Comparison of ENCODE assay signal across 7 cellular contexts in the genomic region with DNA sequence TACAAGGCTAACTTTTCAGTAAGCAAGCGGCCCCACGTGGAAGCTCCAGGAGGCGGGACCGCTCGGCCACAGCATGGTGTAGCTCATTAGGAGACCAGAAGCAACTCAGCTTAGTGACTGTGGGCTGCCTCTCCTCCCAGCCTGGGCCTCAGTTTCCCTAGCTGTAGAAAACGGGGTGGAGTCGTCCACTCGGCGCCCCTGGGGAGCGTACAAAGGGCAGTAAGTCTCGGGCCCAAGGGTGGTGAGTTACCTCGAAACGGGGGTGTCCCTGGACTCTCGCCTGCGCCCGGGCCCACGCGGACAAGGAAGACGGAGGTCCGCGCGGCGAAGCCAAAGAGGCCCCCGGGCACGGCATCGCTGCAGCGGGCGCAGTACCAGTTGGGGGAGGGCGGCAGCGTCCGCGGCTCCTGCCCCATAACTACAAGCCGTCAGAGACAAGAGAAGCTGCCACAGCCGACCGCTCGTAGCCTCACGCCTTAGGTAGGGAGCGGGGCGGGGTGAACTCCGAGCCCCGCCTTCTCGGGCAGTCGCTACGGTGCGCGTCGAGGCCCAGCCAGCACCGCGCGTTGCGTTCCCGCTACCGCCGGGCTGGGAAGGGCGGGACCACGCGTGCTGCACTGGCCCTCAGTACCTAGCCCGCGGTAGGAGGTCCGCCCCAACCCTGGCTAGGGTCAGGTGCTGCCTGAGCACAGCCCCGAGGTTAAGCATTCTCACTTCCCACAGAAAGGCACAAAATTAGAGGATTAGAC. TPM values are rescaled to one million over a fixed set of nuclear protein-coding genes. Genes with fewer than 3 reads are reported as not detected.
DNase-seq lines count a peak whose midpoint lies in the region; ATAC-seq and TF ChIP-seq lines count a peak whose summit lies in the region.

A gene with protein sequence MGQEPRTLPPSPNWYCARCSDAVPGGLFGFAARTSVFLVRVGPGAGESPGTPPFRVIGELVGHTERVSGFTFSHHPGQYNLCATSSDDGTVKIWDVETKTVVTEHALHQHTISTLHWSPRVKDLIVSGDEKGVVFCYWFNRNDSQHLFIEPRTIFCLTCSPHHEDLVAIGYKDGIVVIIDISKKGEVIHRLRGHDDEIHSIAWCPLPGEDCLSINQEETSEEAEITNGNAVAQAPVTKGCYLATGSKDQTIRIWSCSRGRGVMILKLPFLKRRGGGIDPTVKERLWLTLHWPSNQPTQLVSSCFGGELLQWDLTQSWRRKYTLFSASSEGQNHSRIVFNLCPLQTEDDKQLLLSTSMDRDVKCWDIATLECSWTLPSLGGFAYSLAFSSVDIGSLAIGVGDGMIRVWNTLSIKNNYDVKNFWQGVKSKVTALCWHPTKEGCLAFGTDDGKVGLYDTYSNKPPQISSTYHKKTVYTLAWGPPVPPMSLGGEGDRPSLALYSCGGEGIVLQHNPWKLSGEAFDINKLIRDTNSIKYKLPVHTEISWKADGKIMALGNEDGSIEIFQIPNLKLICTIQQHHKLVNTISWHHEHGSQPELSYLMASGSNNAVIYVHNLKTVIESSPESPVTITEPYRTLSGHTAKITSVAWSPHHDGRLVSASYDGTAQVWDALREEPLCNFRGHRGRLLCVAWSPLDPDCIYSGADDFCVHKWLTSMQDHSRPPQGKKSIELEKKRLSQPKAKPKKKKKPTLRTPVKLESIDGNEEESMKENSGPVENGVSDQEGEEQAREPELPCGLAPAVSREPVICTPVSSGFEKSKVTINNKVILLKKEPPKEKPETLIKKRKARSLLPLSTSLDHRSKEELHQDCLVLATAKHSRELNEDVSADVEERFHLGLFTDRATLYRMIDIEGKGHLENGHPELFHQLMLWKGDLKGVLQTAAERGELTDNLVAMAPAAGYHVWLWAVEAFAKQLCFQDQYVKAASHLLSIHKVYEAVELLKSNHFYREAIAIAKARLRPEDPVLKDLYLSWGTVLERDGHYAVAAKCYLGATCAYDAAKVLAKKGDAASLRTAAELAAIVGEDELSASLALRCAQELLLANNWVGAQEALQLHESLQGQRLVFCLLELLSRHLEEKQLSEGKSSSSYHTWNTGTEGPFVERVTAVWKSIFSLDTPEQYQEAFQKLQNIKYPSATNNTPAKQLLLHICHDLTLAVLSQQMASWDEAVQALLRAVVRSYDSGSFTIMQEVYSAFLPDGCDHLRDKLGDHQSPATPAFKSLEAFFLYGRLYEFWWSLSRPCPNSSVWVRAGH (N-terminal part only) (minus strand): TSS at position 494 of the 749 bp plus-strand sequence. CDS start 78 bp downstream, at position 416.

- 2% methylated on average over 55 of the region's 61 CpGs for WGBS in hepatocyte (ENCODE audit: low lambda C conversion rate, missing lambda C conversion rate)

- peaks cover 6% of the 10 kb centered on the region for H4K20me1 ChIP-seq in hepatocyte (ENCODE audit: insufficient read depth, poor library complexity, severe bottlenecking)

- H3K9me2 ChIP-seq in hepatocyte (replicated peaks; ENCODE audit: insufficient read depth): no peaks in the 10 kb centered on the region

- H3K27ac ChIP-seq in hepatocyte: peak within 1 kb of the TSS; percentile 59

- H2AFZ ChIP-seq in hepatocyte: peak within 1 kb of the TSS; percentile 91

- peaks cover 20% of the 10 kb centered on the region for H3K4me1 ChIP-seq in hepatocyte (ENCODE audit: insufficient read depth)

- DNase-seq in NCI-H1694 (lab: John Stamatoyannopoulos, UW): peak; percentile 58
- DNase-seq in T-helper 22 cell (ENCODE audit: low read depth): peak; percentile 68
- peak; percentile 59 for DNase-seq in astrocyte of the cerebellum (ENCODE audit: low read depth)
- DNase-seq in hepatocyte (ENCODE audit: low spot score): peak; percentile 94
- peak; percentile 94 for DNase-seq in retina

- no peaks in the 10 kb centered on the region for H3K36me3 ChIP-seq in hepatocyte (replicated peaks; ENCODE audit: insufficient read depth, low read depth)

- H3K79me2 ChIP-seq in hepatocyte: peaks cover 37% of the 10 kb centered on the region

- no peaks in the 10 kb centered on the region for H3K9me3 ChIP-seq in hepatocyte (ENCODE audit: low read depth)

- ATAC-seq in GM18499 (IDR thresholded peaks at IDR 0.05; ENCODE audit: insufficient read depth, unreplicated experiment): peak; percentile 78
- ATAC-seq in HG02852 (IDR thresholded peaks at IDR 0.05; ENCODE audit: unreplicated experiment): peak; percentile 80

- in situ Hi-C loops in astrocyte of the cerebellum (cut with HindIII; ENCODE audit: low sequenced_read_pairs): no loop called here

- H3K4me3 ChIP-seq in astrocyte of the cerebellum (ENCODE audit: low read depth, low read length) (peak within 1 kb of the TSS; percentile 91), hepatocyte (peak within 1 kb of the TSS; percentile 86)

- TF ChIP-seq CTCF in astrocyte of the cerebellum (IDR thresholded peaks at IDR 0.05; ENCODE audit: low read depth, low read length, missing control alignments): no peak
- no peak for TF ChIP-seq CTCF in hepatocyte (IDR thresholded peaks at IDR 0.05; ENCODE audit: poor library complexity)

- H3K27me3 ChIP-seq in hepatocyte: no peaks in the 10 kb centered on the region

- H3K4me2 ChIP-seq in hepatocyte: peak within 1 kb of the TSS; percentile 92

RNA-seq across cellular contexts. Expression of the gene that starts here (rescaled TPM):
- total RNA-seq in hepatocyte: 12.1 and 16.5 TPM in 2 replicates
- 6.2 and 7.3 TPM in 2 replicates for polyA plus RNA-seq in hepatocyte

Comparison
In these comparisons a context has a peak if more than half of its experiments do, and no peak if none do; other contexts are left out.
1. Peak in every context shown above with its lines: DNase-seq, ATAC-seq, H3K4me3 ChIP-seq and H3K27ac ChIP-seq.